In the genomic region with DNA sequence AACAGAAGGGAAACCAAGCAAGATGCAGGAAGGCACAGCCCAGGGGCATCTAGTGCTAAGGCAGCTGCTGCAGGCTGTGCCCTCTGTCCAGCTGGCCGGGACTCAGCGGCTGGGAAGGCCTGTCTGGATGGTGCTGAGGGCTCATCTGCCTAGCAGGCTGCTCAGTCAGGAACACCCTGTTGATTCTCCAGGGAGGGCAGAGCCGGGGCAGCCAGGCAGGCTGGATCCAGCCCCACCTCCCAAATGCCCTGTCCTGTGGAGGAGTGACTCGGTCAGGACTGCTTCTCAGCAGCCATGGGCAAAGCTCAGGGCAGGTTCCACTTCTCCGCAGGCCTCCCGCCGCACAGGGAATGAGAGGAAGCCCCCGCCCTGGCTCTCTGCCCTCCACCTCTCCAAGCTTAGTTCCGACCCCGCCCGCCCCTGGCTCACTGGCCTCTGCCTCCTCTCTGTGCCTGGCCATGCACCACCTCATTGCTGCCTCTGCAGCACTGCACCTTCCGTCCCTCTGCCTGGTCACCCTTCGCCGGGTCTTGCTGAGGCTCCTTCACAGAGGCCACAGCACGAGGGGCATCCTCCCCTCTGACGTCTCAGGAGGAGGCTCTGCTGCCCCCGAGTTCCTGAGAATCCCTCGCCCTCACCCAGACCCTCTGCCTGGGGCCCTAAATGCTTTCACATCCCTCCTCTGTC, we compare ENCODE assay signal across 19 cellular contexts. TPM values are rescaled to one million over a fixed set of nuclear protein-coding genes. Genes with fewer than 3 reads are reported as not detected.
DNase-seq lines count a peak whose midpoint lies in the region; ATAC-seq, FAIRE-seq and TF ChIP-seq lines count a peak whose summit lies in the region.
"Had no signal": no experiment of that assay in that cellular context is flagged by ENCODE, and none has a peak within 500 bp of the region (broad histone marks: within the 10 kb centered on the region; RNA-seq: fewer than 3 reads in every experiment).

No MANE protein-coding gene starts in this region.

- no peaks in the 10 kb centered on the region for H4K20me1 ChIP-seq in osteoblast (ENCODE audit: insufficient read depth, low read length)

- H3K4me2 ChIP-seq in A549, result no peak overlapping the region
- no peak overlapping the region for H3K4me2 ChIP-seq in osteoblast (ENCODE audit: insufficient read depth, low read length)

- TF ChIP-seq CTCF in A549 (IDR thresholded peaks at IDR 0.05) (no peak), GM10248 (IDR thresholded peaks at IDR 0.05; ENCODE audit: control extremely low read depth, extremely low read depth, low read depth, missing control alignments) (no peak), osteoblast (IDR thresholded peaks at IDR 0.05; ENCODE audit: extremely low read depth, low read depth, low read length) (no peak)

- H3K27ac ChIP-seq in A549 (no peak overlapping the region), osteoblast (ENCODE audit: low read depth, low read length) (no peak overlapping the region)

- POLR2A ChIA-PET in A549 (lab: Yijun Ruan, JAX) (no interaction called here), GM10248 (lab: Yijun Ruan, JAX) (no interaction called here)

- TF ChIP-seq RAD21 in A549 (conservative IDR thresholded peaks at IDR 0.05 in 1 of 2, IDR thresholded peaks at IDR 0.05 in 1 of 2), result no peak

- H3K9me3 ChIP-seq in A549 (peaks cover 24% of the 10 kb centered on the region), osteoblast (ENCODE audit: low read depth, low read length) (no peaks in the 10 kb centered on the region)

- no peak for FAIRE-seq in A549 (lab: Jason Lieb, UNC)
- FAIRE-seq: GM12878, HepG2, HTR-8/SVneo had no signal

- peak; percentile 47 to 52; a peak in 5 of 6 replicates for ATAC-seq in A549
- ATAC-seq in esophagus mucosa, result no peak
- ATAC-seq in HG02840 (IDR thresholded peaks at IDR 0.05; ENCODE audit: low FRiP score, unreplicated experiment), result no peak
- ATAC-seq: CD8-positive, alpha-beta T cell; GM12878; HepG2 had no signal

- DNase-seq in A549 (ENCODE audit: low read depth in 1 of 2, low spot score in 1 of 2), result no peak
- peak; percentile 11 for DNase-seq in GM10248 (ENCODE audit: extremely low spot score)
- peak; percentile 53 for DNase-seq in left kidney (ENCODE audit: low read depth, low spot score)
- peak; percentile 36 for DNase-seq in osteoblast (ENCODE audit: insufficient read length, low spot score, missing footprints)
- no peak for DNase-seq in DMS 273 treated with DMSO at 0.1 percent for 48 hours (lab: John Stamatoyannopoulos, UW)
- no peak for DNase-seq in C1 segment of cervical spinal cord (lab: John Stamatoyannopoulos, UW)
- DNase-seq: BE2C; Caco-2; CD8-positive, alpha-beta T cell; DMS53; GOT3 had no signal

- TF ChIP-seq POLR2A in A549 (IDR thresholded peaks at IDR 0.05; ENCODE audit: low read length), result no peak

- H3K4me3 ChIP-seq in A549 (no peak overlapping the region), osteoblast (ENCODE audit: insufficient read depth, low read length) (no peak overlapping the region)
- H3K4me3 ChIP-seq: GM12878, HAP-1 had no signal

- H3K4me1 ChIP-seq in A549 (no peaks in the 10 kb centered on the region), osteoblast (ENCODE audit: insufficient read depth, low read length) (no peaks in the 10 kb centered on the region)
- H3K4me1 ChIP-seq: BE2C, HAP-1 had no signal

- no peaks in the 10 kb centered on the region for H3K36me3 ChIP-seq in osteoblast (ENCODE audit: insufficient read depth, low read length)
- H3K36me3 ChIP-seq: BE2C, HAP-1 had no signal

- H3K79me2 ChIP-seq in osteoblast (ENCODE audit: insufficient read depth, low read length), result no peaks in the 10 kb centered on the region

- no peak overlapping the region for H2AFZ ChIP-seq in osteoblast (ENCODE audit: low read length)

- CTCF ChIA-PET in A549 (lab: Yijun Ruan, JAX), result interaction anchor here (1.1 kb wide), 2 partner anchors 22 to 52 kb away, joined by 4 read pairs; no protein-coding TSS in a partner anchor
- CTCF ChIA-PET in GM10248 (lab: Yijun Ruan, JAX), result no interaction called here

- no peak for TF ChIP-seq EP300 in A549 (IDR thresholded peaks at IDR 0.05)

- 41% methylated on average over 16 of the region's 18 CpGs for WGBS in A549 (ENCODE audit: missing lambda C conversion rate)

- H3K27me3 ChIP-seq in osteoblast (ENCODE audit: insufficient read depth, low read length), result no peaks in the 10 kb centered on the region
- H3K27me3 ChIP-seq: BE2C had no signal

TF ChIP-seq in A549, 52 proteins besides CTCF, POLR2A, EP300 and RAD21:
- TF ChIP-seq KDM5A (IDR thresholded peaks at IDR 0.05) (no peak), HOXA7 (CRISPR knock-in tag; IDR thresholded peaks at IDR 0.05) (no peak), CEBPB (IDR thresholded peaks at IDR 0.05) (no peak), HOXB5 (CRISPR knock-in tag; IDR thresholded peaks at IDR 0.05) (no peak), RCOR1 (IDR thresholded peaks at IDR 0.05; ENCODE audit: low read depth, low read length) (no peak), MAZ (IDR thresholded peaks at IDR 0.05; ENCODE audit: borderline replicate concordance, low read depth, low read length) (no peak), NR3C1 (IDR thresholded peaks at IDR 0.05) (no peak)
- TF ChIP-seq, protein P1, sequence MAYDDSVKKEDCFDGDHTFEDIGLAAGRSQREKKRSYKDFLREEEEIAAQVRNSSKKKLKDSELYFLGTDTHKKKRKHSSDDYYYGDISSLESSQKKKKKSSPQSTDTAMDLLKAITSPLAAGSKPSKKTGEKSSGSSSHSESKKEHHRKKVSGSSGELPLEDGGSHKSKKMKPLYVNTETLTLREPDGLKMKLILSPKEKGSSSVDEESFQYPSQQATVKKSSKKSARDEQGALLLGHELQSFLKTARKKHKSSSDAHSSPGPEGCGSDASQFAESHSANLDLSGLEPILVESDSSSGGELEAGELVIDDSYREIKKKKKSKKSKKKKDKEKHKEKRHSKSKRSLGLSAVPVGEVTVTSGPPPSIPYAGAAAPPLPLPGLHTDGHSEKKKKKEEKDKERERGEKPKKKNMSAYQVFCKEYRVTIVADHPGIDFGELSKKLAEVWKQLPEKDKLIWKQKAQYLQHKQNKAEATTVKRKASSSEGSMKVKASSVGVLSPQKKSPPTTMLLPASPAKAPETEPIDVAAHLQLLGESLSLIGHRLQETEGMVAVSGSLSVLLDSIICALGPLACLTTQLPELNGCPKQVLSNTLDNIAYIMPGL (CRISPR knock-in tag; IDR thresholded peaks at IDR 0.05; ENCODE audit: borderline replicate concordance), result no peak

RNA-seq across cellular contexts. Expression of gene LCN9, which starts 7.6 kb away (rescaled TPM):
- polyA plus RNA-seq in A549 (2011; rRNA removed) (not detected in 2 replicates), A549 (2017; fragmentation: RNase III; extraction: RNeasy Plus Mini Kit Qiagen cat#74134 plus additional on column Dnase treatment) (not detected in 3 replicates)
- not detected in 2 replicates for polyA plus RNA-seq in A549 (2012; cell fraction: cytosol; rRNA removed)
- polyA plus RNA-seq in A549 (2012; cell fraction: nucleus; rRNA removed), result not detected in 2 replicates
- not detected in 2 replicates for polyA minus RNA-seq in A549 (2011; rRNA and poly(A)+ RNA removed)
- total RNA-seq in osteoblast (not detected in 2 replicates), esophagus mucosa (not detected)
- total RNA-seq: A172; Caco-2; CD8-positive, alpha-beta T cell; GM12878; HepG2 had no signal
- polyA plus RNA-seq: CD14-positive monocyte, GM12878, HepG2 had no signal

RNA-seq across cellular contexts. Expression of gene GLT6D1, which starts 16.1 kb away (rescaled TPM):
- polyA plus RNA-seq in A549 (2011; rRNA removed) (not detected in 2 replicates), A549 (2017; fragmentation: RNase III; extraction: RNeasy Plus Mini Kit Qiagen cat#74134 plus additional on column Dnase treatment) (not detected in 3 replicates)
- polyA plus RNA-seq in A549 (2012; cell fraction: cytosol; rRNA removed), result not detected in 2 replicates
- polyA plus RNA-seq in A549 (2012; cell fraction: nucleus; rRNA removed), result not detected in 2 replicates
- not detected in 2 replicates for polyA minus RNA-seq in A549 (2011; rRNA and poly(A)+ RNA removed)
- total RNA-seq in osteoblast (not detected in 2 replicates), esophagus mucosa (not detected)
- total RNA-seq: A172; Caco-2; CD8-positive, alpha-beta T cell; GM12878; HepG2 had no signal
- polyA plus RNA-seq: CD14-positive monocyte, GM12878, HepG2 had no signal

RNA-seq across cellular contexts. Expression of gene SOHLH1, which starts 43.8 kb away (rescaled TPM):
- polyA plus RNA-seq in A549 (2011; rRNA removed) (not detected in 2 replicates), A549 (2017; fragmentation: RNase III; extraction: RNeasy Plus Mini Kit Qiagen cat#74134 plus additional on column Dnase treatment) (not detected in 3 replicates)
- not detected in 2 replicates for polyA plus RNA-seq in A549 (2012; cell fraction: cytosol; rRNA removed)
- polyA plus RNA-seq in A549 (2012; cell fraction: nucleus; rRNA removed), result not detected in 2 replicates
- polyA minus RNA-seq in A549 (2011; rRNA and poly(A)+ RNA removed), result not detected in 2 replicates
- total RNA-seq in osteoblast (not detected in 2 replicates), esophagus mucosa (not detected)
- total RNA-seq: A172; CD8-positive, alpha-beta T cell; GM12878 had no signal
- polyA plus RNA-seq: CD14-positive monocyte, GM12878 had no signal

RNA-seq across cellular contexts. Expression of gene KCNT1, which starts 46.5 kb away (rescaled TPM):
- not detected in 2 replicates for polyA plus RNA-seq in A549 (2011; rRNA removed)
- polyA plus RNA-seq in A549 (2012; cell fraction: cytosol; rRNA removed), result not detected in 2 replicates
- polyA plus RNA-seq in A549 (2012; cell fraction: nucleus; rRNA removed), result 0.06 TPM in 1 of 2 replicates, not detected in the other
- not detected in 3 replicates for polyA plus RNA-seq in A549 (2017; fragmentation: RNase III; extraction: RNeasy Plus Mini Kit Qiagen cat#74134 plus additional on column Dnase treatment)
- polyA minus RNA-seq in A549 (2011; rRNA and poly(A)+ RNA removed), result not detected in 2 replicates
- not detected in 2 replicates for total RNA-seq in osteoblast
- total RNA-seq in esophagus mucosa, result not detected
- total RNA-seq: A172; CD8-positive, alpha-beta T cell; GM12878; HepG2 had no signal
- polyA plus RNA-seq: CD14-positive monocyte, GM12878, HepG2 had no signal

Comparison
In these comparisons a context has a peak if more than half of its experiments do, and no peak if none do; other contexts are left out.
1. ATAC-seq: peak in A549 (2 of 2); none in esophagus mucosa (single experiment) and HG02840 (single experiment).
2. DNase-seq: peak in GM10248 (single experiment), left kidney (single experiment) and osteoblast (single experiment); none in A549 (0 of 2), DMS 273 treated with DMSO at 0.1 percent for 48 hours (single experiment) and C1 segment of cervical spinal cord (0 of 14).